In genomic region chr7:77393954-77394353, GRCh38 we compare ENCODE assay signal across 24 cellular contexts. TPM values are rescaled to one million over a fixed set of nuclear protein-coding genes. Genes with fewer than 3 reads are reported as not detected.
A peak's percentile ranks its signal among the peaks of the same experiment; 100 is the strongest.
DNase-seq lines count a peak whose midpoint lies in the region; TF ChIP-seq lines count a peak whose summit lies in the region.
"Had no signal": no experiment of that assay in that cellular context is flagged by ENCODE, and none has a peak within 500 bp of the region (broad histone marks: within the 10 kb centered on the region; RNA-seq: fewer than 3 reads in every experiment).

No MANE protein-coding gene starts in this region.

- peaks cover 16% of the 10 kb centered on the region for H3K4me1 Mint-ChIP-seq in activated CD4-positive, alpha-beta T cell treated with anti-CD3 and anti-CD28 coated beads, Interleukin-2, amount 10 ng/mL, durations not matched to agents 24 days and 14 days
- H3K4me1 Mint-ChIP-seq in activated CD4-positive, alpha-beta T cell treated with anti-CD3 and anti-CD28 coated beads, Interleukin-2, amount 10 ng/mL, durations not matched to agents 7 days and 5 days, result peaks cover 24% of the 10 kb centered on the region
- H3K4me1 Mint-ChIP-seq in neural progenitor cell (peaks cover 9% of the 10 kb centered on the region), endodermal cell (peaks cover 4% of the 10 kb centered on the region)
- H3K4me1 Mint-ChIP-seq: brain had no signal

- TF ChIP-seq CTCF in RWPE1 (conservative IDR thresholded peaks at IDR 0.05; ENCODE audit: low read depth), result no peak
- no peak for TF ChIP-seq CTCF in epithelial cell of esophagus (IDR thresholded peaks at IDR 0.05; ENCODE audit: insufficient read depth, low read depth, low read length, missing control alignments)
- no peak for TF ChIP-seq CTCF in neural progenitor cell (IDR thresholded peaks at IDR 0.05)
- TF ChIP-seq CTCF in endodermal cell (conservative IDR thresholded peaks at IDR 0.05), result no peak

- H3K36me3 ChIP-seq in neural progenitor cell (no peaks in the 10 kb centered on the region), endodermal cell (ENCODE audit: control insufficient read depth, insufficient read depth, low read length) (no peaks in the 10 kb centered on the region)
- H3K36me3 ChIP-seq: MG63 had no signal

- H3K27me3 ChIP-seq in neural progenitor cell (no peaks in the 10 kb centered on the region), endodermal cell (ENCODE audit: control insufficient read depth, insufficient read depth, low read length, poor library complexity, severe bottlenecking) (no peaks in the 10 kb centered on the region)
- H3K27me3 ChIP-seq: MG63 had no signal

- no peaks in the 10 kb centered on the region for H3K79me2 ChIP-seq in neural progenitor cell (ENCODE audit: low read depth)

- H3K4me3 ChIP-seq in epithelial cell of esophagus (ENCODE audit: low read length) (no peak overlapping the region), neural progenitor cell (no peak overlapping the region), endodermal cell (ENCODE audit: low read length) (no peak overlapping the region)
- H3K4me3 ChIP-seq: MG63 had no signal

- no peak overlapping the region for H3K4me3 Mint-ChIP-seq in activated CD4-positive, alpha-beta T cell treated with anti-CD3 and anti-CD28 coated beads, Interleukin-2, amount 10 ng/mL, durations not matched to agents 24 days and 14 days
- H3K4me3 Mint-ChIP-seq in activated CD4-positive, alpha-beta T cell treated with anti-CD3 and anti-CD28 coated beads, Interleukin-2, amount 10 ng/mL, durations not matched to agents 7 days and 5 days, result no peak overlapping the region
- H3K4me3 Mint-ChIP-seq in neural progenitor cell, result no peak overlapping the region
- H3K4me3 Mint-ChIP-seq in endodermal cell, result no peak overlapping the region
- H3K4me3 Mint-ChIP-seq: brain; stimulated activated effector memory CD8-positive, alpha-beta T cell treated with anti-CD3 and anti-CD28 coated beads, Interleukin-12 subunit alpha, Interleukin-12 subunit beta, amount 100 ng/mL, for 72 hours had no signal

- DNase-seq in activated CD4-positive, alpha-beta T cell treated with anti-CD3 and anti-CD28 coated beads, Interleukin-2, amount 10 ng/mL, durations not matched to agents 24 days and 14 days, result no peak
- DNase-seq in activated CD4-positive, alpha-beta T cell treated with anti-CD3 and anti-CD28 coated beads, Interleukin-2, amount 10 ng/mL, durations not matched to agents 7 days and 5 days, result no peak
- DNase-seq in RWPE1 (ENCODE audit: low spot score) (peak; percentile 14), epithelial cell of esophagus (ENCODE audit: low read depth) (peak; percentile 74), neural progenitor cell (ENCODE audit: low spot score) (no peak), cortex of kidney (lab: John Stamatoyannopoulos, UW) (no peak), endodermal cell (no peak), HUDEP-2 (lab: John Stamatoyannopoulos, UW; ENCODE audit: unreplicated experiment in 76 of 76) (no peak)
- DNase-seq: 8988T; activated naive CD4-positive, alpha-beta T cell; Caco-2; H7; KG1; kidney; left ventricle myocardium superior; MG63; NCI-H187 treated with DMSO at 0.1 percent for 48 hours; NCI-H2227 treated with DMSO at 0.1 percent for 48 hours; NCI-H526 treated with DMSO at 0.1 percent for 48 hours; SHP77 treated with DMSO at 0.1 percent for 48 hours had no signal

- 88 to 93% methylated on average over 6 of the region's 6 CpGs for WGBS in endodermal cell (ENCODE audit: insufficient coverage in 1 of 2, insufficient read length in 1 of 2), 2 experiments

- peaks cover 3% of the 10 kb centered on the region for H3K9me3 Mint-ChIP-seq in activated CD4-positive, alpha-beta T cell treated with anti-CD3 and anti-CD28 coated beads, Interleukin-2, amount 10 ng/mL, durations not matched to agents 24 days and 14 days
- no peaks in the 10 kb centered on the region for H3K9me3 Mint-ChIP-seq in activated CD4-positive, alpha-beta T cell treated with anti-CD3 and anti-CD28 coated beads, Interleukin-2, amount 10 ng/mL, durations not matched to agents 7 days and 5 days
- no peaks in the 10 kb centered on the region for H3K9me3 Mint-ChIP-seq in neural progenitor cell
- H3K9me3 Mint-ChIP-seq in endodermal cell, result no peaks in the 10 kb centered on the region
- H3K9me3 Mint-ChIP-seq: stimulated activated effector memory CD8-positive, alpha-beta T cell treated with anti-CD3 and anti-CD28 coated beads, Interleukin-12 subunit alpha, Interleukin-12 subunit beta, amount 100 ng/mL, for 72 hours had no signal

- peaks cover 17% of the 10 kb centered on the region for H3K36me3 Mint-ChIP-seq in activated CD4-positive, alpha-beta T cell treated with anti-CD3 and anti-CD28 coated beads, Interleukin-2, amount 10 ng/mL, durations not matched to agents 24 days and 14 days (ENCODE audit: low read depth)
- peaks cover 10% of the 10 kb centered on the region for H3K36me3 Mint-ChIP-seq in activated CD4-positive, alpha-beta T cell treated with anti-CD3 and anti-CD28 coated beads, Interleukin-2, amount 10 ng/mL, durations not matched to agents 7 days and 5 days (ENCODE audit: low read depth)
- H3K36me3 Mint-ChIP-seq in neural progenitor cell (no peaks in the 10 kb centered on the region), endodermal cell (ENCODE audit: low read depth) (no peaks in the 10 kb centered on the region)
- H3K36me3 Mint-ChIP-seq: brain; stimulated activated effector memory CD8-positive, alpha-beta T cell treated with anti-CD3 and anti-CD28 coated beads, Interleukin-12 subunit alpha, Interleukin-12 subunit beta, amount 100 ng/mL, for 72 hours had no signal

- H3K9ac ChIP-seq in neural progenitor cell (no peak overlapping the region), endodermal cell (ENCODE audit: extremely low read depth, low read length, poor library complexity, severe bottlenecking) (no peak overlapping the region)

- H4K20me1 ChIP-seq in neural progenitor cell (ENCODE audit: low read depth), result no peaks in the 10 kb centered on the region

- no peaks in the 10 kb centered on the region for H3F3A ChIP-seq in neural progenitor cell (ENCODE audit: low read depth)

- no peaks in the 10 kb centered on the region for H3K9me3 ChIP-seq in neural progenitor cell (ENCODE audit: low read depth)
- H3K9me3 ChIP-seq in endodermal cell (ENCODE audit: control insufficient read depth, low read length), result no peaks in the 10 kb centered on the region
- H3K9me3 ChIP-seq: Caco-2, MG63 had no signal

- CTCF ChIA-PET in activated CD4-positive, alpha-beta T cell treated with anti-CD3 and anti-CD28 coated beads, Interleukin-2, amount 10 ng/mL, durations not matched to agents 7 days and 5 days (lab: Charles Lee), result interaction anchor here (0.6 kb wide), 1 partner anchor 1572 kb away, joined by 3 read pairs; no protein-coding TSS in a partner anchor
- CTCF ChIA-PET in RWPE1 (lab: Yijun Ruan, JAX), result no interaction called here

- no peak overlapping the region for H2AFZ ChIP-seq in neural progenitor cell (replicated peaks)

- POLR2A ChIA-PET in activated CD4-positive, alpha-beta T cell treated with anti-CD3 and anti-CD28 coated beads, Interleukin-2, amount 10 ng/mL, durations not matched to agents 7 days and 5 days (lab: Charles Lee), result no interaction called here
- POLR2A ChIA-PET in RWPE1 (lab: Yijun Ruan, JAX; ENCODE audit: low non-redundant PET), result interaction anchor here (0.6 kb wide), 1 partner anchor 38 kb away, joined by 3 read pairs; no protein-coding TSS in a partner anchor

- H3K27me3 Mint-ChIP-seq in activated CD4-positive, alpha-beta T cell treated with anti-CD3 and anti-CD28 coated beads, Interleukin-2, amount 10 ng/mL, durations not matched to agents 24 days and 14 days, result no peaks in the 10 kb centered on the region
- no peaks in the 10 kb centered on the region for H3K27me3 Mint-ChIP-seq in activated CD4-positive, alpha-beta T cell treated with anti-CD3 and anti-CD28 coated beads, Interleukin-2, amount 10 ng/mL, durations not matched to agents 7 days and 5 days
- no peaks in the 10 kb centered on the region for H3K27me3 Mint-ChIP-seq in neural progenitor cell (ENCODE audit: insufficient read depth, low read depth)
- no peaks in the 10 kb centered on the region for H3K27me3 Mint-ChIP-seq in endodermal cell (ENCODE audit: insufficient read depth)
- H3K27me3 Mint-ChIP-seq: brain had no signal

- intact Hi-C loops in activated CD4-positive, alpha-beta T cell treated with anti-CD3 and anti-CD28 coated beads, Interleukin-2, amount 10 ng/mL, durations not matched to agents 24 days and 14 days (cut with micrococcal nuclease), result no loop called here

- no peak overlapping the region for H3K4me2 ChIP-seq in neural progenitor cell

- H3K27ac ChIP-seq in RWPE1 (peak overlapping the region; percentile 81), neural progenitor cell (no peak overlapping the region), endodermal cell (ENCODE audit: low read depth, low read length) (no peak overlapping the region)
- H3K27ac ChIP-seq: C4-2B, VCaP had no signal

- peak overlapping the region; percentile 41 for H3K27ac Mint-ChIP-seq in activated CD4-positive, alpha-beta T cell treated with anti-CD3 and anti-CD28 coated beads, Interleukin-2, amount 10 ng/mL, durations not matched to agents 24 days and 14 days
- no peak overlapping the region for H3K27ac Mint-ChIP-seq in activated CD4-positive, alpha-beta T cell treated with anti-CD3 and anti-CD28 coated beads, Interleukin-2, amount 10 ng/mL, durations not matched to agents 7 days and 5 days
- peak overlapping the region; percentile 1 for H3K27ac Mint-ChIP-seq in neural progenitor cell
- H3K27ac Mint-ChIP-seq in endodermal cell, result no peak overlapping the region
- H3K27ac Mint-ChIP-seq: brain; stimulated activated effector memory CD8-positive, alpha-beta T cell treated with anti-CD3 and anti-CD28 coated beads, Interleukin-12 subunit alpha, Interleukin-12 subunit beta, amount 100 ng/mL, for 72 hours had no signal

- H3K4me1 ChIP-seq in neural progenitor cell (no peaks in the 10 kb centered on the region), endodermal cell (ENCODE audit: control insufficient read depth, insufficient read depth, low read length) (no peaks in the 10 kb centered on the region)

RNA-seq across cellular contexts. Expression of gene GSAP, which starts 22.2 kb away (rescaled TPM):
- total RNA-seq in activated CD4-positive, alpha-beta T cell treated with anti-CD3 and anti-CD28 coated beads, Interleukin-2, amount 10 ng/mL, durations not matched to agents 24 days and 14 days, result 2.1 and 2.8 TPM in 2 replicates
- 1 to 10 TPM; 7.8 to 8.7 TPM for total RNA-seq in activated CD4-positive, alpha-beta T cell treated with anti-CD3 and anti-CD28 coated beads, Interleukin-2, amount 10 ng/mL, durations not matched to agents 7 days and 5 days
- 2.0 and 2.6 TPM in 2 replicates for total RNA-seq in neural progenitor cell (ENCODE audit: low replicate concordance)
- total RNA-seq in endodermal cell, result under 1 TPM; 0.82 to 0.90 TPM
- polyA plus RNA-seq in endodermal cell (2013, experiment 1 of 2), result 0.46 TPM
- 0.91 TPM for polyA plus RNA-seq in endodermal cell (2013, experiment 2 of 2)

Comparison
In these comparisons a context has a peak if more than half of its experiments do, and no peak if none do; other contexts are left out.
1. H3K27ac Mint-ChIP-seq: peak in activated CD4-positive, alpha-beta T cell treated with anti-CD3 and anti-CD28 coated beads, Interleukin-2, amount 10 ng/mL, durations not matched to agents 24 days and 14 days (single experiment) and neural progenitor cell (single experiment); none in activated CD4-positive, alpha-beta T cell treated with anti-CD3 and anti-CD28 coated beads, Interleukin-2, amount 10 ng/mL, durations not matched to agents 7 days and 5 days (single experiment) and endodermal cell (single experiment).
2. DNase-seq: peak in RWPE1 (single experiment) and epithelial cell of esophagus (single experiment); none in activated CD4-positive, alpha-beta T cell treated with anti-CD3 and anti-CD28 coated beads, Interleukin-2, amount 10 ng/mL, durations not matched to agents 24 days and 14 days (single experiment), activated CD4-positive, alpha-beta T cell treated with anti-CD3 and anti-CD28 coated beads, Interleukin-2, amount 10 ng/mL, durations not matched to agents 7 days and 5 days (single experiment), neural progenitor cell (single experiment), cortex of kidney (single experiment), endodermal cell (single experiment) and HUDEP-2 (0 of 76).